24 cellular contexts compared by ENCODE assay signal in genomic region chr11:108587109-108587508, GRCh38. TPM values are rescaled to one million over a fixed set of nuclear protein-coding genes. Genes with fewer than 3 reads are reported as not detected.
DNase-seq lines count a peak whose midpoint lies in the region; ATAC-seq and TF ChIP-seq lines count a peak whose summit lies in the region.
"Had no signal": no experiment of that assay in that cellular context is flagged by ENCODE, and none has a peak within 500 bp of the region (broad histone marks: within the 10 kb centered on the region; RNA-seq: fewer than 3 reads in every experiment).

No MANE protein-coding gene starts in this region.

- no peaks in the 10 kb centered on the region for H3K9me3 ChIP-seq in breast epithelium
- H3K9me3 ChIP-seq in ovary, result no peaks in the 10 kb centered on the region
- H3K9me3 ChIP-seq in esophagus squamous epithelium, result no peaks in the 10 kb centered on the region
- H3K9me3 ChIP-seq: prostate gland, sigmoid colon, upper lobe of right lung had no signal

- intact Hi-C loops in breast epithelium (cut with DNase I; ENCODE audit: low total_unique reads), result no loop called here
- intact Hi-C loops in ovary (cut with DNase I), result no loop called here
- intact Hi-C loops in esophagus squamous epithelium (cut with DNase I), result no loop called here

- H3K4me1 ChIP-seq in breast epithelium (no peaks in the 10 kb centered on the region), ovary (ENCODE audit: insufficient read depth) (no peaks in the 10 kb centered on the region), esophagus squamous epithelium (peaks cover 0 to 28% (median 0%) of the 10 kb centered on the region in 3 donors)
- H3K4me1 ChIP-seq: prostate gland, sigmoid colon had no signal

- H3K27me3 ChIP-seq in breast epithelium (no peaks in the 10 kb centered on the region), ovary (no peaks in the 10 kb centered on the region), esophagus squamous epithelium (no peaks in the 10 kb centered on the region)
- H3K27me3 ChIP-seq: sigmoid colon, upper lobe of right lung had no signal

- H3K4me3 ChIP-seq in LNCaP clone FGC (ENCODE audit: low read depth, low read length), result peak overlapping the region; percentile 19
- H3K4me3 ChIP-seq in breast epithelium, result no peak overlapping the region
- H3K4me3 ChIP-seq in ovary, result no peak overlapping the region
- no peak overlapping the region for H3K4me3 ChIP-seq in esophagus squamous epithelium
- H3K4me3 ChIP-seq: lung, prostate gland, sigmoid colon, upper lobe of right lung had no signal

- TF ChIP-seq CTCF in GM20000 (IDR thresholded peaks at IDR 0.05; ENCODE audit: extremely low read depth, missing control alignments) (no peak), LNCaP clone FGC (IDR thresholded peaks at IDR 0.05; ENCODE audit: control insufficient read depth, extremely low read depth, insufficient read depth) (no peak), breast epithelium (IDR thresholded peaks at IDR 0.05) (no peak), ovary (IDR thresholded peaks at IDR 0.05) (no peak), esophagus squamous epithelium (IDR thresholded peaks at IDR 0.05) (no peak)

- no peaks in the 10 kb centered on the region for H3K36me3 ChIP-seq in breast epithelium
- no peaks in the 10 kb centered on the region for H3K36me3 ChIP-seq in ovary
- H3K36me3 ChIP-seq in esophagus squamous epithelium, result no peaks in the 10 kb centered on the region
- H3K36me3 ChIP-seq: prostate gland, sigmoid colon, upper lobe of right lung had no signal

- peak; percentile 60 for ATAC-seq in HG02870 (IDR thresholded peaks at IDR 0.05; ENCODE audit: unreplicated experiment)
- ATAC-seq: activated CD8-positive, alpha-beta T cell treated with anti-CD3 and anti-CD28 coated beads, Interleukin-2, amount 10 ng/mL, durations not matched to agents 7 days and 5 days; stimulated activated memory B cell treated with anti-CD40 and anti-IgM and Interleukin-4, amounts not matched to agents 10 μg/mL and 1 μg/mL and 100 μg/mL, for 72 hours had no signal

- TF ChIP-seq POLR2A in breast epithelium (IDR thresholded peaks at IDR 0.05) (no peak), ovary (IDR thresholded peaks at IDR 0.05) (no peak), esophagus squamous epithelium (IDR thresholded peaks at IDR 0.05) (no peak)

- H3K27ac ChIP-seq in breast epithelium, result no peak overlapping the region
- H3K27ac ChIP-seq in ovary, result no peak overlapping the region
- H3K27ac ChIP-seq in esophagus squamous epithelium, result no peak overlapping the region
- H3K27ac ChIP-seq: prostate gland, sigmoid colon, upper lobe of right lung had no signal

- TF ChIP-seq EP300 in ovary (IDR thresholded peaks at IDR 0.05), result no peak

- WGBS in ovary, 3 donors, result 95 to 97% (median 96%) methylated on average over 4 of the region's 4 CpGs
- 87 to 96% methylated on average over 4 of the region's 4 CpGs for WGBS in esophagus squamous epithelium, 2 donors

- DNase-seq in GM20000 (ENCODE audit: low spot score) (peak; percentile 28), LNCaP clone FGC (ENCODE audit: low read depth) (no peak), breast epithelium (ENCODE audit: low spot score in 2 of 2) (no peak), ovary (no peak), esophagus squamous epithelium (lab: John Stamatoyannopoulos, UW) (no peak)
- DNase-seq in stimulated activated CD4-positive, alpha-beta T cell treated with anti-CD3 and anti-CD28 coated beads, Interleukin-4, amount 100 ng/mL, for 4 hours, result no peak
- DNase-seq: activated CD4-positive, alpha-beta T cell treated with anti-CD3 and anti-CD28 coated beads for 1 hour; activated CD8-positive, alpha-beta T cell treated with anti-CD3 and anti-CD28 coated beads, Interleukin-2, amount 10 ng/mL, durations not matched to agents 7 days and 5 days; activated naive CD8-positive, alpha-beta T cell treated with anti-CD3 and anti-CD28 coated beads for 36 hours; aorta; caudate nucleus; HCEC 1CT; NCI-H1436; NCI-H2081 treated with DMSO at 0.1 percent for 48 hours; NCI-H446; NCI-H82; sigmoid colon; stimulated activated CD4-positive, alpha-beta T cell treated with anti-CD3 and anti-CD28 coated beads, Interleukin-4, amount 100 ng/mL, for 24 hours; substantia nigra; upper lobe of right lung had no signal

RNA-seq across cellular contexts. Expression of gene EXPH5, which starts 6.5 kb away (rescaled TPM):
- total RNA-seq in breast epithelium (10 to 100 TPM in 1 of 3 donors, 1 to 10 TPM in 2; 3.2 to 16.8 (median 8.8) TPM), ovary (1 to 10 TPM; 1.1 to 5.7 (median 2.1) TPM), esophagus squamous epithelium (10 to 100 TPM; 23.4 to 36.7 (median 26.7) TPM)
- polyA plus RNA-seq in ovary, result under 1 TPM; 0.12 to 0.37 TPM
